ENCODE assay signal across 25 cellular contexts in genomic region chr7:27928001-27928400, GRCh38.
"Had no signal": no experiment of that assay in that cellular context is flagged by ENCODE, and none has a peak within 500 bp of the region (broad histone marks: within the 10 kb centered on the region; RNA-seq: fewer than 3 reads in every experiment).

No MANE protein-coding gene starts in this region.

- FAIRE-seq: small intestine, urothelium cell line had no signal

- H3K27ac ChIP-seq: neural progenitor cell, ovary, parathyroid adenoma, psoas muscle, stomach, thoracic aorta, thyroid gland, tibial nerve, upper lobe of left lung had no signal

- H3K4me3 ChIP-seq: neural progenitor cell, ovary, psoas muscle, stomach, thoracic aorta, thyroid gland, tibial nerve, upper lobe of left lung, vagina had no signal

- H3K27me3 ChIP-seq: neural progenitor cell, ovary, stomach, thyroid gland, tibial nerve, upper lobe of left lung, vagina had no signal

- DNase-seq: natural killer cell; occipital lobe; ovary; posterior cingulate gyrus; psoas muscle; right cardiac atrium; small intestine; stimulated activated CD4-positive, alpha-beta T cell treated with anti-CD3 and anti-CD28 coated beads, Interleukin-15, amount 100 ng/mL, for 24 hours; stimulated activated CD4-positive, alpha-beta T cell treated with anti-CD3 and anti-CD28 coated beads, Interleukin-2, amount 100 ng/mL, for 24 hours; stimulated activated CD4-positive, alpha-beta T cell treated with anti-CD3 and anti-CD28 coated beads, Interleukin-2, amount 100 ng/mL, for 48 hours; stimulated activated CD4-positive, alpha-beta T cell treated with anti-CD3 and anti-CD28 coated beads, Interleukin-4, amount 100 ng/mL, for 24 hours; stimulated activated naive B cell treated with anti-CD40 and anti-IgM and Interleukin-4, amounts not matched to agents 10 μg/mL and 1 μg/mL and 100 μg/mL, for 72 hours; stimulated activated naive CD4-positive, alpha-beta T cell treated with Interleukin-2 at 50 U/mL for 16 hours; stomach; thyroid gland; trophoblast cell; upper lobe of left lung had no signal

- H3K4me1 ChIP-seq: neural progenitor cell, thyroid gland, tibial nerve, upper lobe of left lung had no signal

- H3K36me3 ChIP-seq: neural progenitor cell, ovary, stomach, thoracic aorta, thyroid gland, tibial nerve, upper lobe of left lung, vagina had no signal

- ATAC-seq: natural killer cell; right cardiac atrium; sciatic nerve; stimulated activated effector memory CD8-positive, alpha-beta T cell treated with anti-CD3 and anti-CD28 coated beads, Interleukin-12 subunit alpha, Interleukin-12 subunit beta, amount 100 ng/mL, for 72 hours; stimulated activated naive B cell treated with anti-CD40 and anti-IgM and Interleukin-4, amounts not matched to agents 10 μg/mL and 1 μg/mL and 100 μg/mL, for 72 hours had no signal

- H3K9me3 ChIP-seq: ovary, psoas muscle, stomach, thoracic aorta, thyroid gland, tibial nerve, upper lobe of left lung, vagina had no signal
